Comparison of ENCODE assay signal across 18 cellular contexts in the genomic region with DNA sequence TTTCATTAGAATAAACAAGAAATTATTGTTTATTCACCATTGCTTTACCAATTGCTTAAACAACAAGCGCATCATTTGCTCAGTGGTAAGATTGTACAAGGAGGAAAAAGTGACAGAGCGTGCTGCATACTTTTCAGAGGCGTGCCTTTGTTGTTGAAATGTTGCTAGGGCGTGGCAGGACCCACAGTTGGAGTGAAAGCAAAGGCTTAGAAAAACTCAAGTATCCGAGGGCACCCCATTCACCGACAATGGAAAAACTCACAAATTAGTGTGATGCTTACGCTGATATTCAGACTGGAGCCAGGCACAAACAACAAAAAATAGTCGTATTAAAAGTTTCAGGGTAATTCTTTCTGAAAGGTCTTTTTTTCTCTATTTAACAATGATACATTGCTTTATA. TPM values are rescaled to one million over a fixed set of nuclear protein-coding genes. Genes with fewer than 3 reads are reported as not detected.
A peak's percentile ranks its signal among the peaks of the same experiment; 100 is the strongest.
DNase-seq lines count a peak whose midpoint lies in the region; ATAC-seq and TF ChIP-seq lines count a peak whose summit lies in the region.
"Had no signal": no experiment of that assay in that cellular context is flagged by ENCODE, and none has a peak within 500 bp of the region (broad histone marks: within the 10 kb centered on the region; RNA-seq: fewer than 3 reads in every experiment).

No MANE protein-coding gene starts in this region.

- H3K4me3 Mint-ChIP-seq in activated CD8-positive, alpha-beta T cell treated with anti-CD3 and anti-CD28 coated beads, Interleukin-2, amount 10 ng/mL, durations not matched to agents 7 days and 5 days: no peak overlapping the region
- H3K4me3 Mint-ChIP-seq: activated naive CD8-positive, alpha-beta T cell treated with anti-CD3 and anti-CD28 coated beads, Interleukin-2, amount 10 ng/mL, durations not matched to agents 7 days and 5 days; immature natural killer cell had no signal

- peaks cover 14% of the 10 kb centered on the region for H3K27me3 Mint-ChIP-seq in activated CD8-positive, alpha-beta T cell treated with anti-CD3 and anti-CD28 coated beads, Interleukin-2, amount 10 ng/mL, durations not matched to agents 7 days and 5 days (ENCODE audit: low read depth)

- POLR2A ChIA-PET in activated CD8-positive, alpha-beta T cell treated with anti-CD3 and anti-CD28 coated beads, Interleukin-2, amount 10 ng/mL, durations not matched to agents 7 days and 5 days (lab: Charles Lee): no interaction called here

- in situ Hi-C loops in astrocyte of the spinal cord (cut with HindIII; ENCODE audit: low sequenced_read_pairs): no loop called here

- no peaks in the 10 kb centered on the region for H3K9me3 Mint-ChIP-seq in activated CD8-positive, alpha-beta T cell treated with anti-CD3 and anti-CD28 coated beads, Interleukin-2, amount 10 ng/mL, durations not matched to agents 7 days and 5 days (ENCODE audit: insufficient read depth)
- H3K9me3 Mint-ChIP-seq: activated naive CD8-positive, alpha-beta T cell treated with anti-CD3 and anti-CD28 coated beads, Interleukin-2, amount 10 ng/mL, durations not matched to agents 7 days and 5 days had no signal

- intact Hi-C loops in lower lobe of right lung (cut with DNase I): no loop called here

- H3K4me1 Mint-ChIP-seq in activated CD8-positive, alpha-beta T cell treated with anti-CD3 and anti-CD28 coated beads, Interleukin-2, amount 10 ng/mL, durations not matched to agents 7 days and 5 days (ENCODE audit: low read depth): no peaks in the 10 kb centered on the region
- H3K4me1 Mint-ChIP-seq: activated naive CD8-positive, alpha-beta T cell treated with anti-CD3 and anti-CD28 coated beads, Interleukin-2, amount 10 ng/mL, durations not matched to agents 7 days and 5 days; immature natural killer cell had no signal

- no peak for TF ChIP-seq EP300 in suprapubic skin (IDR thresholded peaks at IDR 0.05)

- H3K27ac ChIP-seq in lower lobe of right lung (no peak overlapping the region), suprapubic skin (peak overlapping the region; percentile 63)
- H3K27ac ChIP-seq: testis had no signal

- TF ChIP-seq POLR2A in suprapubic skin (IDR thresholded peaks at IDR 0.05): no peak

- no peak overlapping the region for H3K27ac Mint-ChIP-seq in activated CD8-positive, alpha-beta T cell treated with anti-CD3 and anti-CD28 coated beads, Interleukin-2, amount 10 ng/mL, durations not matched to agents 7 days and 5 days
- H3K27ac Mint-ChIP-seq: activated naive CD8-positive, alpha-beta T cell treated with anti-CD3 and anti-CD28 coated beads, Interleukin-2, amount 10 ng/mL, durations not matched to agents 7 days and 5 days; immature natural killer cell had no signal

- H3K4me1 ChIP-seq in lower lobe of right lung: no peaks in the 10 kb centered on the region
- H3K4me1 ChIP-seq in suprapubic skin: no peaks in the 10 kb centered on the region
- H3K4me1 ChIP-seq: testis had no signal

- no peaks in the 10 kb centered on the region for H3K36me3 ChIP-seq in lower lobe of right lung
- H3K36me3 ChIP-seq in suprapubic skin: no peaks in the 10 kb centered on the region

- no peaks in the 10 kb centered on the region for H3K9me3 ChIP-seq in lower lobe of right lung
- no peaks in the 10 kb centered on the region for H3K9me3 ChIP-seq in suprapubic skin
- H3K9me3 ChIP-seq: testis had no signal

- H3K27me3 ChIP-seq in lower lobe of right lung (ENCODE audit: low read depth) (no peaks in the 10 kb centered on the region), suprapubic skin (no peaks in the 10 kb centered on the region)
- H3K27me3 ChIP-seq: testis had no signal

- TF ChIP-seq CTCF in astrocyte of the spinal cord (IDR thresholded peaks at IDR 0.05; ENCODE audit: low read depth, low read length) (no peak), lower lobe of right lung (IDR thresholded peaks at IDR 0.05) (no peak), suprapubic skin (IDR thresholded peaks at IDR 0.05) (no peak)

- ATAC-seq in lower lobe of right lung (peak; percentile 89 to 90), HG02798 (IDR thresholded peaks at IDR 0.05; ENCODE audit: poor library complexity, unreplicated experiment) (no peak)
- no peak for ATAC-seq in activated CD8-positive, alpha-beta T cell treated with anti-CD3 and anti-CD28 coated beads, Interleukin-2, amount 10 ng/mL, durations not matched to agents 7 days and 5 days
- ATAC-seq: SK-N-SH treated with all-trans-retinoic acid at 6 μM for 48 hours had no signal

- H3K4me3 ChIP-seq in astrocyte of the spinal cord (ENCODE audit: low read depth, low read length) (peak overlapping the region; percentile 5), lower lobe of right lung (no peak overlapping the region), suprapubic skin (peak overlapping the region; percentile 6)
- H3K4me3 ChIP-seq: testis had no signal

- WGBS in suprapubic skin: 55% methylated on average over 8 of the region's 8 CpGs

- H3K36me3 Mint-ChIP-seq in activated CD8-positive, alpha-beta T cell treated with anti-CD3 and anti-CD28 coated beads, Interleukin-2, amount 10 ng/mL, durations not matched to agents 7 days and 5 days (ENCODE audit: low read depth): no peaks in the 10 kb centered on the region
- H3K36me3 Mint-ChIP-seq: activated naive CD8-positive, alpha-beta T cell treated with anti-CD3 and anti-CD28 coated beads, Interleukin-2, amount 10 ng/mL, durations not matched to agents 7 days and 5 days; immature natural killer cell had no signal

- CTCF ChIA-PET in activated CD8-positive, alpha-beta T cell treated with anti-CD3 and anti-CD28 coated beads, Interleukin-2, amount 10 ng/mL, durations not matched to agents 7 days and 5 days (lab: Charles Lee): no interaction called here

- DNase-seq in NCI-H460 (ENCODE audit: extremely low read depth, low read depth) (peak; percentile 69), astrocyte of the spinal cord (ENCODE audit: low read depth, low spot score) (peak; percentile 14), lower lobe of right lung (no peak), suprapubic skin (ENCODE audit: low spot score in 2 of 2) (no peak), NCI-H1092 treated with DMSO at 0.1 percent for 48 hours (lab: John Stamatoyannopoulos, UW) (no peak)
- DNase-seq in activated CD8-positive, alpha-beta T cell treated with anti-CD3 and anti-CD28 coated beads, Interleukin-2, amount 10 ng/mL, durations not matched to agents 7 days and 5 days: no peak
- DNase-seq: activated CD4-positive, alpha-beta T cell treated with anti-CD3 and anti-CD28 coated beads, Interleukin-2, amount 50 U/mL, for 4 hours; activated naive CD8-positive, alpha-beta T cell treated with anti-CD3 and anti-CD28 coated beads, Interleukin-2, amount 10 ng/mL, durations not matched to agents 7 days and 5 days; GOT3; immature natural killer cell; NCI-H1694; NCI-H510A treated with DMSO at 0.1 percent for 48 hours; retina; stimulated activated CD4-positive, alpha-beta T cell treated with anti-CD3 and anti-CD28 coated beads, Interleukin-1b, Interleukin-23, amount 100 ng/mL, for 48 hours; testis had no signal

RNA-seq across cellular contexts. Expression of a gene that starts 37.6 kb away (rescaled TPM):
- total RNA-seq in NCI-H460 (2014; rRNA removed; shearing (Covaris generic)): 12.0 and 12.6 TPM in 2 replicates
- polyA plus RNA-seq in NCI-H460 (2014; cell fraction: nucleus; rRNA removed): 18.1 and 20.5 TPM in 2 replicates
- 10.8 TPM for total RNA-seq in lower lobe of right lung
- 10 to 100 TPM in 2 of 4 donors, 1 to 10 TPM in 2; 8.4 to 26.1 (median 12.5) TPM for total RNA-seq in suprapubic skin
- total RNA-seq in activated CD8-positive, alpha-beta T cell treated with anti-CD3 and anti-CD28 coated beads, Interleukin-2, amount 10 ng/mL, durations not matched to agents 7 days and 5 days: 10 to 100 TPM; 30.1 to 30.8 TPM

RNA-seq across cellular contexts. Expression of a gene that starts 45.7 kb away (rescaled TPM):
- total RNA-seq in NCI-H460 (2014; rRNA removed; shearing (Covaris generic)): 22.4 and 22.5 TPM in 2 replicates
- 10.6 and 12.2 TPM in 2 replicates for polyA plus RNA-seq in NCI-H460 (2014; cell fraction: nucleus; rRNA removed)
- total RNA-seq in lower lobe of right lung (24.8 TPM), suprapubic skin (10 to 100 TPM; 16.3 to 26.5 (median 18.5) TPM)
- under 1 TPM; 0.92 to 0.97 TPM for total RNA-seq in activated CD8-positive, alpha-beta T cell treated with anti-CD3 and anti-CD28 coated beads, Interleukin-2, amount 10 ng/mL, durations not matched to agents 7 days and 5 days
- total RNA-seq: OCI-LY7 had no signal

Comparison
In these comparisons a context has a peak if more than half of its experiments do, and no peak if none do; other contexts are left out.
1. DNase-seq: peak in NCI-H460 (single experiment) and astrocyte of the spinal cord (single experiment); none in lower lobe of right lung (single experiment), suprapubic skin (0 of 2), activated CD8-positive, alpha-beta T cell treated with anti-CD3 and anti-CD28 coated beads, Interleukin-2, amount 10 ng/mL, durations not matched to agents 7 days and 5 days (single experiment) and NCI-H1092 treated with DMSO at 0.1 percent for 48 hours (single experiment).
2. ATAC-seq: peak in lower lobe of right lung (2 of 2); none in activated CD8-positive, alpha-beta T cell treated with anti-CD3 and anti-CD28 coated beads, Interleukin-2, amount 10 ng/mL, durations not matched to agents 7 days and 5 days (single experiment) and HG02798 (single experiment).
3. RNA of a gene that starts 45.7 kb away (total RNA-seq): 24.8 TPM in lower lobe of right lung (single experiment), 22.4 to 22.5 TPM in NCI-H460 and 16.3 to 26.5 TPM in suprapubic skin; 0.92 to 0.97 TPM in activated CD8-positive, alpha-beta T cell treated with anti-CD3 and anti-CD28 coated beads, Interleukin-2, amount 10 ng/mL, durations not matched to agents 7 days and 5 days; every median in the first group is over 4 times any median in the second.